13 cellular contexts compared by ENCODE assay signal in genomic region chr2:30266705-30267104, GRCh38. TPM values are rescaled to one million over a fixed set of nuclear protein-coding genes. Genes with fewer than 3 reads are reported as not detected.
DNase-seq lines count a peak whose midpoint lies in the region; ATAC-seq and TF ChIP-seq lines count a peak whose summit lies in the region.
"Had no signal": no experiment of that assay in that cellular context is flagged by ENCODE, and none has a peak within 500 bp of the region (broad histone marks: within the 10 kb centered on the region; RNA-seq: fewer than 3 reads in every experiment).

No MANE protein-coding gene starts in this region.

- no peak for TF ChIP-seq CTCF in lung (IDR thresholded peaks at IDR 0.05; ENCODE audit: control extremely low read depth, extremely low read depth)

- no peak overlapping the region for H3K4me3 ChIP-seq in lung
- no peak overlapping the region for H3K4me3 ChIP-seq in aorta (ENCODE audit: low read length in 2 of 2)

- CTCF ChIA-PET in activated naive CD4-positive, alpha-beta T cell treated with anti-CD3 and anti-CD28 coated beads, Interleukin-2, amount 10 ng/mL, durations not matched to agents 7 days and 5 days (lab: Charles Lee), result interaction anchor here (0.7 to 1.6 kb wide), 7 partner anchors 12 to 68 kb away, joined by 3 to 7 read pairs (median 5); no protein-coding TSS in a partner anchor
- CTCF ChIA-PET in activated CD8-positive, alpha-beta T cell treated with anti-CD3 and anti-CD28 coated beads, Interleukin-2, amount 10 ng/mL, durations not matched to agents 7 days and 5 days (lab: Charles Lee), result interaction anchor here (0.8 to 19.1 kb wide), 13 partner anchors 10 to 150 kb away, joined by 3 to 268 read pairs (median 5); partner anchors contain the start of gene LBH

- H3K4me3 Mint-ChIP-seq in activated naive CD4-positive, alpha-beta T cell treated with anti-CD3 and anti-CD28 coated beads, Interleukin-2, amount 10 ng/mL, durations not matched to agents 7 days and 5 days, result peak overlapping the region; percentile 70
- peak overlapping the region; percentile 81 for H3K4me3 Mint-ChIP-seq in activated CD8-positive, alpha-beta T cell treated with anti-CD3 and anti-CD28 coated beads, Interleukin-2, amount 10 ng/mL, durations not matched to agents 7 days and 5 days

- peaks cover 5% of the 10 kb centered on the region for H3K27me3 Mint-ChIP-seq in activated naive CD4-positive, alpha-beta T cell treated with anti-CD3 and anti-CD28 coated beads, Interleukin-2, amount 10 ng/mL, durations not matched to agents 7 days and 5 days
- H3K27me3 Mint-ChIP-seq in activated CD8-positive, alpha-beta T cell treated with anti-CD3 and anti-CD28 coated beads, Interleukin-2, amount 10 ng/mL, durations not matched to agents 7 days and 5 days (ENCODE audit: low read depth), result no peaks in the 10 kb centered on the region

- DNase-seq in activated naive CD4-positive, alpha-beta T cell treated with anti-CD3 and anti-CD28 coated beads, Interleukin-2, amount 10 ng/mL, durations not matched to agents 7 days and 5 days, result no peak
- DNase-seq in activated naive CD4-positive, alpha-beta T cell treated with Interleukin-2 at 50 U/mL for 16 hours, result no peak
- DNase-seq in activated CD8-positive, alpha-beta T cell treated with anti-CD3 and anti-CD28 coated beads, Interleukin-2, amount 10 ng/mL, durations not matched to agents 7 days and 5 days, result no peak
- DNase-seq in lung (ENCODE audit: low spot score) (no peak), aorta (no peak), activated gamma-delta T cell treated with Interleukin-2 at 50 U/mL for 16 hours (no peak)
- no peak for DNase-seq in stimulated activated CD4-positive, alpha-beta T cell treated with anti-CD3 and anti-CD28 coated beads, Interleukin-12 subunit alpha, Interleukin-12 subunit beta, amount 100 ng/mL, for 4 hours
- DNase-seq: cerebellar nuclear complex, H7, NCI-H226, occipital lobe had no signal

- peaks cover 25% of the 10 kb centered on the region for H3K36me3 Mint-ChIP-seq in activated naive CD4-positive, alpha-beta T cell treated with anti-CD3 and anti-CD28 coated beads, Interleukin-2, amount 10 ng/mL, durations not matched to agents 7 days and 5 days
- peaks cover 33% of the 10 kb centered on the region for H3K36me3 Mint-ChIP-seq in activated CD8-positive, alpha-beta T cell treated with anti-CD3 and anti-CD28 coated beads, Interleukin-2, amount 10 ng/mL, durations not matched to agents 7 days and 5 days (ENCODE audit: low read depth)

- H3K9me3 ChIP-seq in lung (ENCODE audit: control insufficient read depth in 2 of 2, insufficient read depth in 1 of 2, low read length in 1 of 2), result peaks cover 0 to 2% of the 10 kb centered on the region in 2 donors
- no peaks in the 10 kb centered on the region for H3K9me3 ChIP-seq in aorta (ENCODE audit: control insufficient read depth, low read length)

- H3K4me1 ChIP-seq in lung (ENCODE audit: control insufficient read depth in 2 of 2, insufficient read depth in 2 of 2, low read length in 2 of 2), result peaks cover 0 to 11% of the 10 kb centered on the region in 2 donors
- no peaks in the 10 kb centered on the region for H3K4me1 ChIP-seq in aorta (ENCODE audit: control insufficient read depth in 1 of 2, insufficient read depth in 2 of 2, low read length in 2 of 2)

- H3K36me3 ChIP-seq in lung (ENCODE audit: control insufficient read depth in 2 of 2, insufficient read depth in 2 of 2, low read length in 2 of 2) (no peaks in the 10 kb centered on the region), aorta (ENCODE audit: control insufficient read depth in 1 of 2, insufficient read depth in 2 of 2, low read length in 1 of 2) (no peaks in the 10 kb centered on the region)

- H3K27ac Mint-ChIP-seq in activated naive CD4-positive, alpha-beta T cell treated with anti-CD3 and anti-CD28 coated beads, Interleukin-2, amount 10 ng/mL, durations not matched to agents 7 days and 5 days, result peak overlapping the region; percentile 95
- H3K27ac Mint-ChIP-seq in activated CD8-positive, alpha-beta T cell treated with anti-CD3 and anti-CD28 coated beads, Interleukin-2, amount 10 ng/mL, durations not matched to agents 7 days and 5 days, result peak overlapping the region; percentile 98

- H3K27ac ChIP-seq in lung (ENCODE audit: low read depth in 1 of 2, low read length in 1 of 2) (peak overlapping the region in 1 of 2 donors; percentile 48), aorta (ENCODE audit: low read depth in 1 of 2, low read length in 2 of 2) (peak overlapping the region in 1 of 2 donors; percentile 53)

- POLR2A ChIA-PET in activated CD8-positive, alpha-beta T cell treated with anti-CD3 and anti-CD28 coated beads, Interleukin-2, amount 10 ng/mL, durations not matched to agents 7 days and 5 days (lab: Charles Lee), result interaction anchor here (0.6 to 3.7 kb wide), 11 partner anchors 9 to 95 kb away, joined by 3 to 27 read pairs (median 5); partner anchors contain the start of gene LBH

- H3K9me3 Mint-ChIP-seq in activated naive CD4-positive, alpha-beta T cell treated with anti-CD3 and anti-CD28 coated beads, Interleukin-2, amount 10 ng/mL, durations not matched to agents 7 days and 5 days, result peaks cover 13% of the 10 kb centered on the region
- peaks cover 4% of the 10 kb centered on the region for H3K9me3 Mint-ChIP-seq in activated CD8-positive, alpha-beta T cell treated with anti-CD3 and anti-CD28 coated beads, Interleukin-2, amount 10 ng/mL, durations not matched to agents 7 days and 5 days (ENCODE audit: insufficient read depth)

- 81 to 90% methylated on average over 5 of the region's 5 CpGs for WGBS in lung, 2 donors
- WGBS in aorta, 2 donors, result 97 to 98% methylated on average over 5 of the region's 5 CpGs

- ATAC-seq in activated CD8-positive, alpha-beta T cell treated with anti-CD3 and anti-CD28 coated beads, Interleukin-2, amount 10 ng/mL, durations not matched to agents 7 days and 5 days, result peak; percentile 18
- peak; percentile 3 for ATAC-seq in lung (ENCODE audit: insufficient read depth, low FRiP score)
- ATAC-seq in aorta (ENCODE audit: low FRiP score), result peak; percentile 45
- no peak for ATAC-seq in GM19328 (IDR thresholded peaks at IDR 0.05; ENCODE audit: unreplicated experiment)
- ATAC-seq: Panc1 had no signal

- intact Hi-C loops in aorta (cut with DNase I), result no loop called here

- H3K27me3 ChIP-seq in lung (ENCODE audit: control insufficient read depth, insufficient read depth) (no peaks in the 10 kb centered on the region), aorta (ENCODE audit: control insufficient read depth in 1 of 2, insufficient read depth in 2 of 2, low read length in 1 of 2) (no peaks in the 10 kb centered on the region)

- peaks cover 69% of the 10 kb centered on the region for H3K4me1 Mint-ChIP-seq in activated naive CD4-positive, alpha-beta T cell treated with anti-CD3 and anti-CD28 coated beads, Interleukin-2, amount 10 ng/mL, durations not matched to agents 7 days and 5 days
- H3K4me1 Mint-ChIP-seq in activated CD8-positive, alpha-beta T cell treated with anti-CD3 and anti-CD28 coated beads, Interleukin-2, amount 10 ng/mL, durations not matched to agents 7 days and 5 days (ENCODE audit: low read depth), result peaks cover 72% of the 10 kb centered on the region

RNA-seq across cellular contexts. Expression of gene LBH, which starts 35.4 kb away (rescaled TPM):
- total RNA-seq in activated CD8-positive, alpha-beta T cell treated with anti-CD3 and anti-CD28 coated beads, Interleukin-2, amount 10 ng/mL, durations not matched to agents 7 days and 5 days, result 100 to 1,000 TPM in 1 of 2 experiments, 10 to 100 TPM in 1; 97.0 to 100 TPM
- 100 to 1,000 TPM; 107 to 133 TPM for total RNA-seq in lung
- 10 to 100 TPM; 22.9 to 55.2 TPM for polyA plus RNA-seq in lung
- total RNA-seq in aorta, result 100 to 1,000 TPM; 105 to 213 TPM
- 10 to 100 TPM; 56.1 to 83.8 TPM for polyA plus RNA-seq in aorta
